ENCODE assay signal across 19 cellular contexts in the genomic region with DNA sequence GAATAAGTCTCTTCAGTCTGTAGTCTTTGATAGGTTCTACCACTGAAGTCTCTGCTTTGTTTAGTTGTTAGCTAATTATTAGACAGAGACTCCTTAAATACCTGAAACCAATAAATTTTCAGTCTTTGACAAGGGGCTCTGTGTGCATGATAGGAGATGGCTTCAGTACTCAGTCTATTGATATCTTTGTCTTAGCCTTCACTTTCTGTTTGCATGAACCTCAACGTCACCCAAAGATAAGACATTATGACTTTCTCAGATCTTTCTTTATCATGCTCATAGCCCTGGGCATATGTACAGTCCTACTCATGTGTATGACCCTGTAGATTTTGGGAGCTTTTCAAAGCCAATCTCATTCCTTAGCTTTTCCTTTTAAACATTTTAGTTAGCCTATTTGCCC.
DNase-seq lines count a peak whose midpoint lies in the region; ATAC-seq, FAIRE-seq and TF ChIP-seq lines count a peak whose summit lies in the region.
"Had no signal": no experiment of that assay in that cellular context is flagged by ENCODE, and none has a peak within 500 bp of the region (broad histone marks: within the 10 kb centered on the region; RNA-seq: fewer than 3 reads in every experiment).

No MANE protein-coding gene starts in this region.

- H3K27ac ChIP-seq in K562 (ENCODE audit: extremely low read depth, low read depth, low read length): no peak overlapping the region
- H3K27ac ChIP-seq in right lobe of liver: no peak overlapping the region
- H3K27ac ChIP-seq: cardiac muscle cell, foreskin keratinocyte, Peyer's patch, right atrium auricular region, upper lobe of left lung had no signal

- in situ Hi-C loops in K562 (cut with MboI): no loop called here

- TF ChIP-seq CTCF in K562 (IDR thresholded peaks at IDR 0.05 in 2 of 3, conservative IDR thresholded peaks at IDR 0.05 in 1 of 3; ENCODE audit: insufficient read depth in 2 of 3, low read depth in 1 of 3, low read length in 3 of 3): no peak
- no peak for TF ChIP-seq CTCF in right lobe of liver (IDR thresholded peaks at IDR 0.05)

- ATAC-seq in GM18907 (IDR thresholded peaks at IDR 0.05; ENCODE audit: unreplicated experiment) (peak; percentile 84), GM21717 (IDR thresholded peaks at IDR 0.05; ENCODE audit: unreplicated experiment) (peak; percentile 84), HG03095 (IDR thresholded peaks at IDR 0.05; ENCODE audit: unreplicated experiment) (peak; percentile 45), K562 (peak; percentile 72), SK-N-SH treated with all-trans-retinoic acid at 6 μM for 48 hours (no peak), right lobe of liver (no peak)
- ATAC-seq: foreskin keratinocyte, T-cell had no signal

- intact Hi-C loops in K562 (cut with micrococcal nuclease): no loop called here
- intact Hi-C loops in right lobe of liver (cut with DNase I): no loop called here

- peaks cover 24% of the 10 kb centered on the region for H3K36me3 ChIP-seq in K562 (ENCODE audit: control insufficient read depth, insufficient read depth, low read length)
- no peaks in the 10 kb centered on the region for H3K36me3 ChIP-seq in right lobe of liver
- H3K36me3 ChIP-seq: cardiac muscle cell, Peyer's patch, right atrium auricular region, upper lobe of left lung had no signal

- no peak overlapping the region for H3K4me2 ChIP-seq in K562 (ENCODE audit: insufficient read depth, low read length)

- POLR2A ChIA-PET in K562 (lab: Yijun Ruan, JAX): no interaction called here

- H3K27me3 ChIP-seq in K562 (ENCODE audit: control insufficient read depth in 2 of 2, insufficient read depth in 2 of 2, low read length in 2 of 2) (no peaks in the 10 kb centered on the region), right lobe of liver (no peaks in the 10 kb centered on the region)
- H3K27me3 ChIP-seq: cardiac muscle cell, foreskin keratinocyte, Peyer's patch, right atrium auricular region, upper lobe of left lung had no signal

- no peaks in the 10 kb centered on the region for H3K9me3 ChIP-seq in K562 (replicated peaks; ENCODE audit: control insufficient read depth, insufficient read depth, low read depth, low read length)
- no peaks in the 10 kb centered on the region for H3K9me3 ChIP-seq in right lobe of liver
- H3K9me3 ChIP-seq: Peyer's patch, right atrium auricular region, upper lobe of left lung had no signal

- TF ChIP-seq POLR2A in K562 (conservative IDR thresholded peaks at IDR 0.05) (no peak), right lobe of liver (IDR thresholded peaks at IDR 0.05) (no peak)

- TF ChIP-seq RAD21 in K562 (CRISPR knock-in tag; conservative IDR thresholded peaks at IDR 0.05 in 1 of 2, IDR thresholded peaks at IDR 0.05 in 1 of 2): no peak

- no peaks in the 10 kb centered on the region for H4K20me1 ChIP-seq in K562 (replicated peaks; ENCODE audit: control insufficient read depth, insufficient read depth, low read length)

- peaks cover 28% of the 10 kb centered on the region for H3K79me2 ChIP-seq in K562 (ENCODE audit: control insufficient read depth, insufficient read depth, low read length)

- FAIRE-seq in K562 (lab: Jason Lieb, UNC): peak; percentile 51

- H3K4me1 ChIP-seq in K562 (replicated peaks in 1 of 2; ENCODE audit: control insufficient read depth in 2 of 2, insufficient read depth in 2 of 2, low read length in 2 of 2) (no peaks in the 10 kb centered on the region; a peak in 1 of 5 replicates), right lobe of liver (no peaks in the 10 kb centered on the region)
- H3K4me1 ChIP-seq: foreskin keratinocyte, Peyer's patch, right atrium auricular region, upper lobe of left lung had no signal

- no peak overlapping the region for H2AFZ ChIP-seq in K562 (ENCODE audit: low read depth, low read length)

- DNase-seq in K562 (ENCODE audit: extremely low read depth in 1 of 4, low spot score in 3 of 4) (peak in 1 of 4 experiments; percentile 23), NCI-H187 treated with DMSO at 0.1 percent for 48 hours (lab: John Stamatoyannopoulos, UW) (no peak), right lobe of liver (no peak)
- DNase-seq: DMS79 treated with DMSO at 0.1 percent for 48 hours; endodermal cell; foreskin keratinocyte; mesenchymal stem cell; NCI-H1694; NCI-H526; Peyer's patch; stimulated activated CD4-positive, alpha-beta T cell treated with anti-CD3 and anti-CD28 coated beads, Interleukin-4, amount 100 ng/mL, for 1 hour; T-cell; upper lobe of left lung had no signal

- TF ChIP-seq EP300 in K562 (IDR thresholded peaks at IDR 0.05; ENCODE audit: low read length): no peak

- H3K9me1 ChIP-seq in K562 (ENCODE audit: control insufficient read depth, insufficient read depth, low read length): no peaks in the 10 kb centered on the region

- 8% methylated on average over 1 of the region's 1 CpG for WGBS in K562 (ENCODE audit: insufficient coverage, low coverage, missing lambda C conversion rate)
- WGBS in right lobe of liver (ENCODE audit: insufficient coverage, low coverage, low lambda C conversion rate, missing lambda C conversion rate): 62% methylated on average over 1 of the region's 1 CpG

- no peak overlapping the region for H3K9ac ChIP-seq in K562 (ENCODE audit: insufficient read depth in 1 of 2, low read depth in 2 of 2, low read length in 2 of 2)

- CTCF ChIA-PET in K562 (lab: Yijun Ruan, JAX; ENCODE audit: low intra/inter-chr PET ratio): no interaction called here

- H3K4me3 ChIP-seq in K562: no peak overlapping the region
- H3K4me3 ChIP-seq in right lobe of liver: no peak overlapping the region
- H3K4me3 ChIP-seq: cardiac muscle cell, Peyer's patch, right atrium auricular region, upper lobe of left lung had no signal

- BruUV-seq in K562 (replicated peaks; lab: Mats Ljungman, UMichigan): no TSS peak

TF ChIP-seq in K562, 482 proteins besides CTCF, POLR2A, EP300 and RAD21 (continues in another document):
- TF ChIP-seq FOXJ3 (CRISPR knock-in tag; IDR thresholded peaks at IDR 0.05) (no peak), ZNF12 (CRISPR knock-in tag; IDR thresholded peaks at IDR 0.05) (no peak), ATF1 (CRISPR knock-in tag; IDR thresholded peaks at IDR 0.05) (no peak), ATF1 (tag; IDR thresholded peaks at IDR 0.05) (peak; percentile 45; the same call in 1 of the 2 replicates)
- TF ChIP-seq, protein P1, sequence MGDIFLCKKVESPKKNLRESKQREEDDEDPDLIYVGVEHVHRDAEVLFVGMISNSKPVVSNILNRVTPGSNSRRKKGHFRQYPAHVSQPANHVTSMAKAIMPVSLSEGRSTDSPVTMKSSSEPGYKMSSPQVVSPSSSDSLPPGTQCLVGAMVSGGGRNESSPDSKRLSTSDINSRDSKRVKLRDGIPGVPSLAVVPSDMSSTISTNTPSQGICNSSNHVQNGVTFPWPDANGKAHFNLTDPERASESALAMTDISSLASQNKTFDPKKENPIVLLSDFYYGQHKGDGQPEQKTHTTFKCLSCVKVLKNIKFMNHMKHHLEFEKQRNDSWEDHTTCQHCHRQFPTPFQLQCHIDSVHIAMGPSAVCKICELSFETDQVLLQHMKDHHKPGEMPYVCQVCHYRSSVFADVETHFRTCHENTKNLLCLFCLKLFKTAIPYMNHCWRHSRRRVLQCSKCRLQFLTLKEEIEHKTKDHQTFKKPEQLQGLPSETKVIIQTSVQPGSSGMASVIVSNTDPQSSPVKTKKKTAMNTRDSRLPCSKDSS (IDR thresholded peaks at IDR 0.05; ENCODE audit: low read depth, partially characterized antibody): no peak
- TF ChIP-seq, protein P2, sequence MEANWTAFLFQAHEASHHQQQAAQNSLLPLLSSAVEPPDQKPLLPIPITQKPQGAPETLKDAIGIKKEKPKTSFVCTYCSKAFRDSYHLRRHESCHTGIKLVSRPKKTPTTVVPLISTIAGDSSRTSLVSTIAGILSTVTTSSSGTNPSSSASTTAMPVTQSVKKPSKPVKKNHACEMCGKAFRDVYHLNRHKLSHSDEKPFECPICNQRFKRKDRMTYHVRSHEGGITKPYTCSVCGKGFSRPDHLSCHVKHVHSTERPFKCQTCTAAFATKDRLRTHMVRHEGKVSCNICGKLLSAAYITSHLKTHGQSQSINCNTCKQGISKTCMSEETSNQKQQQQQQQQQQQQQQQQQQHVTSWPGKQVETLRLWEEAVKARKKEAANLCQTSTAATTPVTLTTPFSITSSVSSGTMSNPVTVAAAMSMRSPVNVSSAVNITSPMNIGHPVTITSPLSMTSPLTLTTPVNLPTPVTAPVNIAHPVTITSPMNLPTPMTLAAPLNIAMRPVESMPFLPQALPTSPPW (CRISPR knock-in tag; IDR thresholded peaks at IDR 0.05): no peak

TF ChIP-seq in SK-N-SH treated with all-trans-retinoic acid at 6 μM for 48 hours, 23 proteins besides CTCF, POLR2A, EP300 and RAD21 (continues in another document):
- TF ChIP-seq BACH2 (CRISPR knock-in tag; IDR thresholded peaks at IDR 0.05; ENCODE audit: borderline replicate concordance) (no peak), ZFP30 (CRISPR knock-in tag; IDR thresholded peaks at IDR 0.05) (no peak)
- TF ChIP-seq, protein P3, sequence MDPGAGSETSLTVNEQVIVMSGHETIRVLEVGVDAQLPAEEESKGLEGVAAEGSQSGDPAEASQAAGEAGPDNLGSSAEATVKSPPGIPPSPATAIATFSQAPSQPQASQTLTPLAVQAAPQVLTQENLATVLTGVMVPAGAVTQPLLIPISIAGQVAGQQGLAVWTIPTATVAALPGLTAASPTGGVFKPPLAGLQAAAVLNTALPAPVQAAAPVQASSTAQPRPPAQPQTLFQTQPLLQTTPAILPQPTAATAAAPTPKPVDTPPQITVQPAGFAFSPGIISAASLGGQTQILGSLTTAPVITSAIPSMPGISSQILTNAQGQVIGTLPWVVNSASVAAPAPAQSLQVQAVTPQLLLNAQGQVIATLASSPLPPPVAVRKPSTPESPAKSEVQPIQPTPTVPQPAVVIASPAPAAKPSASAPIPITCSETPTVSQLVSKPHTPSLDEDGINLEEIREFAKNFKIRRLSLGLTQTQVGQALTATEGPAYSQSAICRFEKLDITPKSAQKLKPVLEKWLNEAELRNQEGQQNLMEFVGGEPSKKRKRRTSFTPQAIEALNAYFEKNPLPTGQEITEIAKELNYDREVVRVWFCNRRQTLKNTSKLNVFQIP (CRISPR knock-in tag; IDR thresholded peaks at IDR 0.05; ENCODE audit: borderline replicate concordance, low read depth): no peak

Comparison
In these comparisons a context has a peak if more than half of its experiments do, and no peak if none do; other contexts are left out.
1. ATAC-seq: peak in GM18907 (single experiment), GM21717 (single experiment), HG03095 (single experiment) and K562 (single experiment); none in SK-N-SH treated with all-trans-retinoic acid at 6 μM for 48 hours (single experiment) and right lobe of liver (0 of 4).